Comparison of ENCODE assay signal across 1 cellular context in genomic region chr6:40714576-40715500, GRCh38.
TF ChIP-seq lines count a peak whose summit lies in the region.

No MANE protein-coding gene starts in this region.

TF ChIP-seq in HepG2, 621 proteins besides CTCF, POLR2A, EP300 and RAD21 (continued from another document and continues in another):
- no peak for TF ChIP-seq BCLAF1 (IDR thresholded peaks at IDR 0.05)
- TF ChIP-seq MTF1 (CRISPR knock-in tag; IDR thresholded peaks at IDR 0.05), result no peak
- no peak for TF ChIP-seq TFE3 (CRISPR knock-in tag; IDR thresholded peaks at IDR 0.05)
- TF ChIP-seq CBX5 (CRISPR knock-in tag; IDR thresholded peaks at IDR 0.05; ENCODE audit: borderline replicate concordance), result peak; percentile 67; the same call in 1 of the 2 replicates
- peak; percentile 45; the same call in 1 of the 2 replicates for TF ChIP-seq THAP11 (CRISPR knock-in tag; IDR thresholded peaks at IDR 0.05)
- TF ChIP-seq ATF4 (CRISPR knock-in tag; IDR thresholded peaks at IDR 0.05), result peak in 1 of 2 experiments; percentile 55; a peak in 1 of 4 replicates
- TF ChIP-seq ZSCAN12 (CRISPR knock-in tag; IDR thresholded peaks at IDR 0.05), result no peak; the same call in 1 of the 2 replicates
- TF ChIP-seq ZBTB34 (CRISPR knock-in tag; IDR thresholded peaks at IDR 0.05), result no peak
- no peak for TF ChIP-seq LBX2 (CRISPR knock-in tag; IDR thresholded peaks at IDR 0.05; ENCODE audit: borderline replicate concordance)
- TF ChIP-seq CC2D1A (CRISPR knock-in tag; IDR thresholded peaks at IDR 0.05), result no peak
- TF ChIP-seq DNMT3B (CRISPR knock-in tag; conservative IDR thresholded peaks at IDR 0.05), result no peak
- TF ChIP-seq ZNF597 (CRISPR knock-in tag; IDR thresholded peaks at IDR 0.05), result no peak
- peak; percentile 33; the same call in 1 of the 2 replicates for TF ChIP-seq RCOR2 (CRISPR knock-in tag; IDR thresholded peaks at IDR 0.05)
- TF ChIP-seq ZNF850 (CRISPR knock-in tag; conservative IDR thresholded peaks at IDR 0.05), result no peak
- peak; percentile 82 for TF ChIP-seq GATAD2A (CRISPR knock-in tag; IDR thresholded peaks at IDR 0.05)
- no peak for TF ChIP-seq ZNF333 (CRISPR knock-in tag; IDR thresholded peaks at IDR 0.05; ENCODE audit: borderline replicate concordance)
- no peak; the same call in 1 of the 2 replicates for TF ChIP-seq HNF1B (CRISPR knock-in tag; IDR thresholded peaks at IDR 0.05)
- no peak for TF ChIP-seq USF2 (IDR thresholded peaks at IDR 0.05; ENCODE audit: low read depth, low read length)
- no peak for TF ChIP-seq USF2 (CRISPR knock-in tag; IDR thresholded peaks at IDR 0.05; ENCODE audit: borderline replicate concordance)
- TF ChIP-seq ZNF441 (CRISPR knock-in tag; IDR thresholded peaks at IDR 0.05; ENCODE audit: borderline replicate concordance), result no peak
- no peak for TF ChIP-seq AGO2 (optimal IDR thresholded peaks at IDR 0.05; ENCODE audit: low read depth, low read length)
- TF ChIP-seq AFF4 (CRISPR knock-in tag; IDR thresholded peaks at IDR 0.05), result no peak
- no peak for TF ChIP-seq ISX (CRISPR knock-in tag; conservative IDR thresholded peaks at IDR 0.05)
- no peak for TF ChIP-seq CCDC6 (CRISPR knock-in tag; IDR thresholded peaks at IDR 0.05)
- TF ChIP-seq DBP (CRISPR knock-in tag; IDR thresholded peaks at IDR 0.05; ENCODE audit: not compliant biosample characterization), result no peak
- no peak for TF ChIP-seq ELF4 (CRISPR knock-in tag; IDR thresholded peaks at IDR 0.05; ENCODE audit: borderline replicate concordance)
- TF ChIP-seq HNRNPLL (IDR thresholded peaks at IDR 0.05; ENCODE audit: low read depth, low read length, poor library complexity, severe bottlenecking), result no peak
- TF ChIP-seq FOXK1 (CRISPR knock-in tag; IDR thresholded peaks at IDR 0.05; ENCODE audit: borderline replicate concordance, low read depth), result peak; percentile 67; the same call in 1 of the 2 replicates
- TF ChIP-seq AGO1 (IDR thresholded peaks at IDR 0.05; ENCODE audit: low read depth, low read length, poor library complexity, severe bottlenecking), result no peak
- 0 out of 2 replicates have a peak, but pooled peaks have one; percentile 49 for TF ChIP-seq E2F2 (CRISPR knock-in tag; IDR thresholded peaks at IDR 0.05; ENCODE audit: borderline replicate concordance)
- no peak for TF ChIP-seq ZNF224 (CRISPR knock-in tag; IDR thresholded peaks at IDR 0.05)
- no peak for TF ChIP-seq CERS6 (CRISPR knock-in tag; IDR thresholded peaks at IDR 0.05)
- no peak for TF ChIP-seq ZNF317 (CRISPR knock-in tag; IDR thresholded peaks at IDR 0.05)
- TF ChIP-seq NFYC (CRISPR knock-in tag; IDR thresholded peaks at IDR 0.05), result no peak
- TF ChIP-seq ZNF296 (CRISPR knock-in tag; conservative IDR thresholded peaks at IDR 0.05), result no peak
- no peak for TF ChIP-seq HOXA7 (CRISPR knock-in tag; IDR thresholded peaks at IDR 0.05)
- no peak for TF ChIP-seq MTF2 (CRISPR knock-in tag; IDR thresholded peaks at IDR 0.05; ENCODE audit: borderline replicate concordance)
- no peak for TF ChIP-seq SNRNP70 (IDR thresholded peaks at IDR 0.05; ENCODE audit: low read depth, low read length)
- no peak for TF ChIP-seq NR2C2 (CRISPR knock-in tag; IDR thresholded peaks at IDR 0.05; ENCODE audit: borderline replicate concordance)
- no peak for TF ChIP-seq ZNF510 (CRISPR knock-in tag; IDR thresholded peaks at IDR 0.05; ENCODE audit: low read depth)
